In genomic region chr12:1995205-1995896, GRCh38 we compare ENCODE assay signal across 1 cellular context.
TF ChIP-seq lines count a peak whose summit lies in the region.

No MANE protein-coding gene starts in this region.

TF ChIP-seq in WTC11, 78 proteins besides CTCF, POLR2A, EP300 and RAD21 (continued from another document):
- TF ChIP-seq CDX4 (CRISPR knock-in tag; IDR thresholded peaks at IDR 0.05; ENCODE audit: borderline replicate concordance) (no peak), MXD4 (CRISPR knock-in tag; IDR thresholded peaks at IDR 0.05; ENCODE audit: borderline replicate concordance) (no peak), PRDM15 (CRISPR knock-in tag; IDR thresholded peaks at IDR 0.05) (no peak), IRF2 (CRISPR knock-in tag; IDR thresholded peaks at IDR 0.05; ENCODE audit: borderline replicate concordance, low read depth) (no peak), ZNF512 (CRISPR knock-in tag; IDR thresholded peaks at IDR 0.05; ENCODE audit: borderline replicate concordance) (no peak), ATF6 (CRISPR knock-in tag; IDR thresholded peaks at IDR 0.05) (no peak), MLX (CRISPR knock-in tag; IDR thresholded peaks at IDR 0.05) (no peak)
